22 cellular contexts compared by ENCODE assay signal in the genomic region with DNA sequence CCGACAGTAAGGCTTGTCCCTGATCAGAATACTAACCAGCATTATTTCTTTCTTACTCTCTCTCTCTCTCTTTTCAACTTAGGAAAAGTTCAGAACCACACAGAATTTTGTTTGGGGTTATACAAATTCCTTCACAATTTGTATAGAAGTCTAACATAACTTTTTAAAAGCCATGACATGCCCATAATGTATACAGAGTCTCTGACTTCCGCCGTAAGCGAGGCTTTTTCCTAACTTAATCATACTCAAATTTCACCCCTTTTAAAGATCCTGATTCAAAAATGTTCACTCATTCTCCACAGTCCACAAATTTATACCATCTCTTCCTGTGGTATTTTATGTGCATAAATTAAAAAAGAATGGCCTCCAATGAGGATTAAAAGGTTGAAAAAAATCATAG.
"Had no signal": no experiment of that assay in that cellular context is flagged by ENCODE, and none has a peak within 500 bp of the region (broad histone marks: within the 10 kb centered on the region; RNA-seq: fewer than 3 reads in every experiment).

No MANE protein-coding gene starts in this region.

- H3K27ac Mint-ChIP-seq: natural killer cell; stimulated activated naive B cell treated with anti-CD40 and anti-IgM and Interleukin-4, amounts not matched to agents 10 μg/mL and 1 μg/mL and 100 μg/mL, for 72 hours; stimulated activated naive CD8-positive, alpha-beta T cell treated with anti-CD3 and anti-CD28 coated beads, Interleukin-15, amount 100 ng/mL, for 72 hours had no signal

- H3K27ac ChIP-seq: gastrocnemius medialis, heart right ventricle, psoas muscle, right lobe of liver, spleen, testis, tibial nerve, upper lobe of right lung, vagina had no signal

- ATAC-seq: esophagus mucosa; gastrocnemius medialis; heart right ventricle; left lobe of liver; mucosa of descending colon; natural killer cell; psoas muscle; right lobe of liver; stimulated activated naive B cell treated with anti-CD40 and anti-IgM and Interleukin-4, amounts not matched to agents 10 μg/mL and 1 μg/mL and 100 μg/mL, for 72 hours; stimulated activated naive CD8-positive, alpha-beta T cell treated with anti-CD3 and anti-CD28 coated beads, Interleukin-15, amount 100 ng/mL, for 72 hours; upper lobe of right lung had no signal

- H3K36me3 Mint-ChIP-seq: natural killer cell; stimulated activated naive B cell treated with anti-CD40 and anti-IgM and Interleukin-4, amounts not matched to agents 10 μg/mL and 1 μg/mL and 100 μg/mL, for 72 hours had no signal

- DNase-seq: dermis blood vessel endothelial cell; gastrocnemius medialis; heart right ventricle; hypothalamus; mammary epithelial cell; mucosa of descending colon; natural killer cell; psoas muscle; retina; right lobe of liver; spleen; stimulated activated CD4-positive, alpha-beta T cell treated with anti-CD3 and anti-CD28 coated beads, Interleukin-15, amount 100 ng/mL, for 24 hours; stimulated activated CD4-positive, alpha-beta T cell treated with anti-CD3 and anti-CD28 coated beads, Interleukin-1b, Interleukin-23, amount 100 ng/mL, for 48 hours; stimulated activated CD4-positive, alpha-beta T cell treated with anti-CD3 and anti-CD28 coated beads, Interleukin-4, amount 100 ng/mL, for 4 hours; stimulated activated naive B cell treated with anti-CD40 and anti-IgM and Interleukin-4, amounts not matched to agents 10 μg/mL and 1 μg/mL and 100 μg/mL, for 72 hours; stimulated activated naive CD8-positive, alpha-beta T cell treated with anti-CD3 and anti-CD28 coated beads, Interleukin-15, amount 100 ng/mL, for 72 hours; testis; upper lobe of right lung had no signal

- H3K4me1 ChIP-seq: gastrocnemius medialis, heart right ventricle, psoas muscle, right lobe of liver, spleen, testis, tibial nerve, upper lobe of right lung, vagina had no signal

- H3K9me3 ChIP-seq: gastrocnemius medialis, heart right ventricle, mucosa of descending colon, psoas muscle, right lobe of liver, spleen, testis, tibial nerve, upper lobe of right lung, vagina had no signal

- H3K27me3 Mint-ChIP-seq: stimulated activated naive B cell treated with anti-CD40 and anti-IgM and Interleukin-4, amounts not matched to agents 10 μg/mL and 1 μg/mL and 100 μg/mL, for 72 hours; stimulated activated naive CD8-positive, alpha-beta T cell treated with anti-CD3 and anti-CD28 coated beads, Interleukin-15, amount 100 ng/mL, for 72 hours had no signal

- H3K4me3 ChIP-seq: gastrocnemius medialis, heart right ventricle, mucosa of descending colon, psoas muscle, right lobe of liver, spleen, testis, tibial nerve, upper lobe of right lung, vagina had no signal

- H3K4me1 Mint-ChIP-seq: natural killer cell; stimulated activated naive B cell treated with anti-CD40 and anti-IgM and Interleukin-4, amounts not matched to agents 10 μg/mL and 1 μg/mL and 100 μg/mL, for 72 hours; stimulated activated naive CD8-positive, alpha-beta T cell treated with anti-CD3 and anti-CD28 coated beads, Interleukin-15, amount 100 ng/mL, for 72 hours had no signal

- H3K27me3 ChIP-seq: gastrocnemius medialis, heart right ventricle, right lobe of liver, spleen, testis, tibial nerve, upper lobe of right lung, vagina had no signal

- H3K4me3 Mint-ChIP-seq: natural killer cell; stimulated activated naive B cell treated with anti-CD40 and anti-IgM and Interleukin-4, amounts not matched to agents 10 μg/mL and 1 μg/mL and 100 μg/mL, for 72 hours; stimulated activated naive CD8-positive, alpha-beta T cell treated with anti-CD3 and anti-CD28 coated beads, Interleukin-15, amount 100 ng/mL, for 72 hours had no signal

- H3K9me3 Mint-ChIP-seq: natural killer cell had no signal

- H3K36me3 ChIP-seq: gastrocnemius medialis, heart right ventricle, right lobe of liver, spleen, tibial nerve, upper lobe of right lung, vagina had no signal
